35 cellular contexts compared by ENCODE assay signal in genomic region chr4:110801591-110801990, GRCh38.
"Had no signal": no experiment of that assay in that cellular context is flagged by ENCODE, and none has a peak within 500 bp of the region (broad histone marks: within the 10 kb centered on the region; RNA-seq: fewer than 3 reads in every experiment).

No MANE protein-coding gene starts in this region.

- H3K36me3 ChIP-seq: MG63 had no signal

- H3K9ac ChIP-seq: KMS-11 had no signal

- H3K4me3 ChIP-seq: MG63 had no signal

- H3K27ac ChIP-seq: KMS-11 had no signal

- H3K27me3 ChIP-seq: MG63 had no signal

- DNase-seq: Karpas-422, Kasumi-1, MG63, MM.1S, MV-4-11, NCI-H1048, NCI-H1092, NCI-H1092 treated with DMSO at 0.1 percent for 48 hours, NCI-H1105, NCI-H1105 treated with DMSO at 0.1 percent for 48 hours, NCI-H1417, NCI-H1417 treated with DMSO at 0.1 percent for 48 hours, NCI-H1436, NCI-H1436 treated with DMSO at 0.1 percent for 48 hours, NCI-H146, NCI-H1694, NCI-H187, NCI-H187 treated with DMSO at 0.1 percent for 48 hours, NCI-H1930, NCI-H2029, NCI-H2029 treated with DMSO at 0.1 percent for 48 hours, NCI-H2081, NCI-H2107, NCI-H2171, NCI-H2171 treated with DMSO at 0.1 percent for 48 hours, NCI-H2227 treated with DMSO at 0.1 percent for 48 hours, NCI-H226, NCI-H345, NCI-H446, NCI-H446 treated with DMSO at 0.1 percent for 48 hours, NCI-H510A, NCI-H510A treated with DMSO at 0.1 percent for 48 hours, NCI-H524, NCI-H524 treated with DMSO at 0.1 percent for 48 hours had no signal

- H3K9me3 ChIP-seq: MG63 had no signal

- H3K4me2 ChIP-seq: KMS-11 had no signal
